14 cellular contexts compared by ENCODE assay signal in the genomic region with DNA sequence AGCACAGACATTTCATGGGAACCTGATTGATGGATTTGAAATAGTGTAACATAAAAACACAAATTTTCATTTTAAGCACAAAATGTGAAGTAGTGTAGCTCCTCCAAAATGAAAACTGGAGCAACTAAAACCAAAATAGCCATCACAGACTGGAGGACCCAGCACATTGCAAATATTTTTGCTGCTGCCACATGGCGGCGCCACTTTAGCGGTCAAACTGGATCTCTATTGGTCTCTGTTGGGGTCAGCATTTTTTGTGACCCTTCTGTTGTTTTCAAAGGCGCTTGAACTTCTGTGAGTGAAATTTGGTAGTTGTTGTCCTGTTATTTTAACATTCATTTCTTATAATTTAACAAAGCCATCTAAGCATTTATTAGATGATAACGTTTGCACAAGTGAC.
DNase-seq lines count a peak whose midpoint lies in the region; ATAC-seq and TF ChIP-seq lines count a peak whose summit lies in the region.
"Had no signal": no experiment of that assay in that cellular context is flagged by ENCODE, and none has a peak within 500 bp of the region (broad histone marks: within the 10 kb centered on the region; RNA-seq: fewer than 3 reads in every experiment).

No MANE protein-coding gene starts in this region.

- TF ChIP-seq CTCF in BE2C (IDR thresholded peaks at IDR 0.05; ENCODE audit: low read depth, low read length): peak; percentile 59
- TF ChIP-seq CTCF in GM12865 (IDR thresholded peaks at IDR 0.05; ENCODE audit: insufficient read depth, low read depth, low read length, missing control alignments): peak; percentile 48
- TF ChIP-seq CTCF in OCI-LY7 (conservative IDR thresholded peaks at IDR 0.05; ENCODE audit: low read length): peak; percentile 78
- TF ChIP-seq CTCF in glutamatergic neuron (IDR thresholded peaks at IDR 0.05; ENCODE audit: partially characterized antibody, unreplicated experiment): peak; percentile 63

- peaks cover 11% of the 10 kb centered on the region for H3K4me1 Mint-ChIP-seq in glutamatergic neuron (ENCODE audit: low read depth, unreplicated experiment)
- no peaks in the 10 kb centered on the region for H3K4me1 Mint-ChIP-seq in CD4-positive, alpha-beta memory T cell

- ATAC-seq in HG03175 (IDR thresholded peaks at IDR 0.05; ENCODE audit: unreplicated experiment): no peak
- no peak for ATAC-seq in stimulated activated naive CD8-positive, alpha-beta T cell treated with anti-CD3 and anti-CD28 coated beads, Interleukin-15, Interleukin-2, amounts not matched to agents 100 U/mL and 50 U/mL, for 24 hours

- POLR2A ChIA-PET in OCI-LY7 (lab: Charles Lee): no interaction called here
- POLR2A ChIA-PET in CD4-positive, alpha-beta memory T cell (lab: Charles Lee; ENCODE audit: partially characterized antibody): no interaction called here

- no peaks in the 10 kb centered on the region for H3K9me2 ChIP-seq in OCI-LY7 (ENCODE audit: insufficient read depth, low read length)

- CTCF ChIA-PET in OCI-LY7 (lab: Charles Lee; ENCODE audit: unreplicated experiment): no interaction called here
- CTCF ChIA-PET in CD4-positive, alpha-beta memory T cell (lab: Charles Lee; ENCODE audit: partially characterized antibody): no interaction called here

- H4K20me1 ChIP-seq in OCI-LY7 (ENCODE audit: insufficient read depth, low read length): no peaks in the 10 kb centered on the region

- no peaks in the 10 kb centered on the region for H3K27me3 ChIP-seq in BE2C
- H3K27me3 ChIP-seq in CD4-positive, alpha-beta memory T cell (ENCODE audit: insufficient read depth, low read length): no peaks in the 10 kb centered on the region

- no peak overlapping the region for H3K4me2 ChIP-seq in OCI-LY7 (ENCODE audit: low read length)

- H3K27me3 Mint-ChIP-seq in glutamatergic neuron (ENCODE audit: unreplicated experiment): peaks cover 1% of the 10 kb centered on the region
- H3K27me3 Mint-ChIP-seq in CD4-positive, alpha-beta memory T cell: no peaks in the 10 kb centered on the region

- H3K9me3 ChIP-seq in BE2C (no peaks in the 10 kb centered on the region), OCI-LY7 (ENCODE audit: low read length) (no peaks in the 10 kb centered on the region)
- H3K9me3 ChIP-seq in CD4-positive, alpha-beta memory T cell (ENCODE audit: control insufficient read depth in 1 of 2, low read length in 2 of 2): no peaks in the 10 kb centered on the region

- H3K27ac Mint-ChIP-seq in glutamatergic neuron (ENCODE audit: unreplicated experiment): no peak overlapping the region
- H3K27ac Mint-ChIP-seq in CD4-positive, alpha-beta memory T cell: no peak overlapping the region
- H3K27ac Mint-ChIP-seq: activated T-helper 2 cell treated with anti-CD3 and anti-CD28 coated beads, Interferon-gamma antibody, Interleukin-2, Interleukin-4, amounts not matched to agents 10 μg/mL and 5 μg/mL and 100 μg/mL, durations not matched to agents 14 hours and 24 hours and 36 hours had no signal

- no peaks in the 10 kb centered on the region for H3K36me3 ChIP-seq in BE2C
- no peaks in the 10 kb centered on the region for H3K36me3 ChIP-seq in OCI-LY7 (ENCODE audit: insufficient read depth, low read length)
- no peaks in the 10 kb centered on the region for H3K36me3 ChIP-seq in CD4-positive, alpha-beta memory T cell (ENCODE audit: insufficient read depth, low read length)

- H3K4me1 ChIP-seq in BE2C: no peaks in the 10 kb centered on the region
- no peaks in the 10 kb centered on the region for H3K4me1 ChIP-seq in OCI-LY7 (ENCODE audit: insufficient read depth, low read length, poor library complexity, severe bottlenecking)
- H3K4me1 ChIP-seq in CD4-positive, alpha-beta memory T cell (ENCODE audit: insufficient read depth, low read length): no peaks in the 10 kb centered on the region

- intact Hi-C loops in OCI-LY7 (cut with micrococcal nuclease; ENCODE audit: unreplicated experiment): no loop called here
- intact Hi-C loops in CD4-positive, alpha-beta memory T cell (cut with micrococcal nuclease): no loop called here

- H3K4me3 ChIP-seq in BE2C (ENCODE audit: low read depth, low read length): no peak overlapping the region
- H3K4me3 ChIP-seq in GM12865 (ENCODE audit: low read depth, low read length): no peak overlapping the region
- H3K4me3 ChIP-seq in OCI-LY7 (ENCODE audit: low read depth, low read length, poor library complexity, severe bottlenecking): no peak overlapping the region
- H3K4me3 ChIP-seq in CD4-positive, alpha-beta memory T cell (ENCODE audit: low read length in 2 of 2): no peak overlapping the region

- BruUV-seq in OCI-LY7 (replicated peaks; lab: Mats Ljungman, UMichigan): no TSS peak

- H3K9me3 Mint-ChIP-seq in glutamatergic neuron (ENCODE audit: unreplicated experiment): peaks cover 2% of the 10 kb centered on the region
- peaks cover 3 to 17% (median 8%) of the 10 kb centered on the region in 8 donors for H3K9me3 Mint-ChIP-seq in CD4-positive, alpha-beta memory T cell
- H3K9me3 Mint-ChIP-seq: activated T-helper 2 cell treated with anti-CD3 and anti-CD28 coated beads, Interferon-gamma antibody, Interleukin-2, Interleukin-4, amounts not matched to agents 10 μg/mL and 5 μg/mL and 100 μg/mL, durations not matched to agents 14 hours and 24 hours and 36 hours had no signal

- H3K79me2 ChIP-seq in OCI-LY7 (ENCODE audit: insufficient read depth, low read depth, low read length): no peaks in the 10 kb centered on the region

- H3K4me3 Mint-ChIP-seq in glutamatergic neuron (ENCODE audit: unreplicated experiment): no peak overlapping the region
- no peak overlapping the region for H3K4me3 Mint-ChIP-seq in CD4-positive, alpha-beta memory T cell

- H3K36me3 Mint-ChIP-seq in glutamatergic neuron (ENCODE audit: unreplicated experiment): peaks cover 8% of the 10 kb centered on the region
- no peaks in the 10 kb centered on the region for H3K36me3 Mint-ChIP-seq in CD4-positive, alpha-beta memory T cell

- no peak overlapping the region for H3K27ac ChIP-seq in OCI-LY7 (ENCODE audit: low read depth, low read length, poor library complexity, severe bottlenecking)
- no peak overlapping the region for H3K27ac ChIP-seq in CD4-positive, alpha-beta memory T cell (ENCODE audit: low read depth, low read length)

- DNase-seq in BE2C (peak; percentile 39), GM12865 (ENCODE audit: low read depth) (peak; percentile 22), OCI-LY7 (ENCODE audit: low spot score) (no peak), glutamatergic neuron (peak; percentile 59), islet precursor cell (no peak)
- no peak for DNase-seq in CD4-positive, alpha-beta memory T cell
- DNase-seq in stimulated activated naive CD8-positive, alpha-beta T cell treated with anti-CD3 and anti-CD28 coated beads, Interleukin-15, Interleukin-2, amounts not matched to agents 100 U/mL and 50 U/mL, for 24 hours: no peak
- DNase-seq: activated CD4-positive, CD25-positive, alpha-beta regulatory T cell treated with anti-CD3 and anti-CD28 coated beads, Interleukin-2, amount 50 U/mL, for 72 hours; C1 segment of cervical spinal cord; IMR-90; Right ventricle myocardium superior; stimulated activated CD4-positive, alpha-beta T cell treated with anti-CD3 and anti-CD28 coated beads, Interleukin-2, amount 100 ng/mL, for 48 hours had no signal

- no peak overlapping the region for H2AFZ ChIP-seq in OCI-LY7 (ENCODE audit: low read length)

Comparison
In these comparisons a context has a peak if more than half of its experiments do, and no peak if none do; other contexts are left out.
1. DNase-seq: peak in BE2C (single experiment), GM12865 (single experiment) and glutamatergic neuron (single experiment); none in OCI-LY7 (single experiment), islet precursor cell (single experiment), CD4-positive, alpha-beta memory T cell (0 of 5) and stimulated activated naive CD8-positive, alpha-beta T cell treated with anti-CD3 and anti-CD28 coated beads, Interleukin-15, Interleukin-2, amounts not matched to agents 100 U/mL and 50 U/mL, for 24 hours (single experiment).
2. Peak in every context shown above with its lines, with median percentiles within 50 percentile points of each other: CTCF ChIP-seq.